Comparison of ENCODE assay signal across 2 cellular contexts in the genomic region with DNA sequence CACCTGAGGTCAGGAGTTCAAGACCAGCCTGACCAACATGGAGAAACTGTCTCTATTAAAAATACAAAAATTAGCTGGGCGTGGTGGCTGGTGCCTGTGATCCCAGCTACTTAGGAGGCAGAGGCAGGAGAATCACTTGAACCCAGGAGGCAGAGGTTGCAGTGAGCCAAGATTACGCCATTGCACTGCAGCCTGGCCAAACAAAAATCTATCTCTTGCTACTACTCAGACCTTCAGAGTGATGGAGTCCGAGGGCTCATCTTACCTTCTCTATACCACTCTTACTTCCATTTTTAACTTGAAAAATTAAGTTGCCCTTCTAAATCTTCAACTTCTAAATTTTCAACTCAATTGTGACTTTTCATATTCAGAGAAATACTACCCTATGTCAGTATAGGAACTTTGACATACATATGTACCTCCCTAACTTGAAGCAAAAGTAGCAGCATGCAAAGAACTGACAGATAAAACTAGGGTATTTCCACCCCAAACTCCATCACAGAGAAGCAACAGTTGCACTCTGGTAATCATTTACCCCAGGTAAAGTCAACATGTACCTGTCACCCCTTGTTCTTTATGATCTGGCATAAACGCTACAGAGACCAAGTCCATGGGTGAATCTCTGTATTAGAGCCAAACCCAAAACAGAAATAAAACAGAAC.
TF ChIP-seq lines count a peak whose summit lies in the region.

No MANE protein-coding gene starts in this region.

TF ChIP-seq in HEK293, 187 proteins besides CTCF, POLR2A, EP300 and RAD21:
- TF ChIP-seq ZNF24 (tag by site-specific recombination; IDR thresholded peaks at IDR 0.05), result no peak
- TF ChIP-seq SCRT2 (tag by site-specific recombination; IDR thresholded peaks at IDR 0.05), result peak; percentile 57
- no peak for TF ChIP-seq KLF10 (tag by site-specific recombination; IDR thresholded peaks at IDR 0.05)
- no peak for TF ChIP-seq ZNF175 (tag by site-specific recombination; IDR thresholded peaks at IDR 0.05)
- TF ChIP-seq, protein P1, sequence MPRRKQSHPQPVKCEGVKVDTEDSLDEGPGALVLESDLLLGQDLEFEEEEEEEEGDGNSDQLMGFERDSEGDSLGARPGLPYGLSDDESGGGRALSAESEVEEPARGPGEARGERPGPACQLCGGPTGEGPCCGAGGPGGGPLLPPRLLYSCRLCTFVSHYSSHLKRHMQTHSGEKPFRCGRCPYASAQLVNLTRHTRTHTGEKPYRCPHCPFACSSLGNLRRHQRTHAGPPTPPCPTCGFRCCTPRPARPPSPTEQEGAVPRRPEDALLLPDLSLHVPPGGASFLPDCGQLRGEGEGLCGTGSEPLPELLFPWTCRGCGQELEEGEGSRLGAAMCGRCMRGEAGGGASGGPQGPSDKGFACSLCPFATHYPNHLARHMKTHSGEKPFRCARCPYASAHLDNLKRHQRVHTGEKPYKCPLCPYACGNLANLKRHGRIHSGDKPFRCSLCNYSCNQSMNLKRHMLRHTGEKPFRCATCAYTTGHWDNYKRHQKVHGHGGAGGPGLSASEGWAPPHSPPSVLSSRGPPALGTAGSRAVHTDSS (tag by site-specific recombination; IDR thresholded peaks at IDR 0.05), result no peak

TF ChIP-seq in H1, 55 proteins besides CTCF, POLR2A, EP300 and RAD21:
- TF ChIP-seq POLR2AphosphoS5 (IDR thresholded peaks at IDR 0.05; ENCODE audit: low read depth, low read length) (peak; percentile 85), MAFK (IDR thresholded peaks at IDR 0.05; ENCODE audit: low read depth, low read length) (no peak)
TF ChIP-seq in H1: peak in this region for 1.
